ENCODE assay signal across 20 cellular contexts in the genomic region with DNA sequence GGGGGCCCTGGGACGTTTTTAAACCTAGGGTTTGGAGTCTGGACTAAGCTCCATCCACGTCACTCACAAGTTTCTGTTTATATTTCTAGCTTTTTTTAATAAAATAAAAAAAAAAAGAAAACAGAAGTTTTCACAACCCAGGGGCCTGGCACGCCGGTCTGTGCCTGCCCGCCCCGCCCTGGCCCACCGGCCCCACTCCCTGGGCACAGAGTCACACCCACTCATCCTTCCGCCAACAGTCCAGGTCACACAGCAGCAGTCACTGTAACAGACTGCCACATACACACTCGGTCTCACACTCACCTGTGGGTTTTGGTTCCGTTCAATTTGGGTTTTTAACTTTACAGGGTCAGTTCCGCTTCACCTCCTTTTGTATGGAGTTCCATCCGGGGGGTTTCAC. TPM values are rescaled to one million over a fixed set of nuclear protein-coding genes. Genes with fewer than 3 reads are reported as not detected.
A peak's percentile ranks its signal among the peaks of the same experiment; 100 is the strongest.
DNase-seq lines count a peak whose midpoint lies in the region; ATAC-seq and TF ChIP-seq lines count a peak whose summit lies in the region.
"Had no signal": no experiment of that assay in that cellular context is flagged by ENCODE, and none has a peak within 500 bp of the region (broad histone marks: within the 10 kb centered on the region; RNA-seq: fewer than 3 reads in every experiment).

No MANE protein-coding gene starts in this region.

- no peak overlapping the region for H2AFZ ChIP-seq in osteoblast (ENCODE audit: low read length)

- intact Hi-C loops in right cardiac atrium (cut with DNase I) = no loop called here

- H3K4me1 ChIP-seq in right cardiac atrium (ENCODE audit: control insufficient read depth, insufficient read depth, low read length) (no peaks in the 10 kb centered on the region), osteoblast (ENCODE audit: insufficient read depth, low read length) (no peaks in the 10 kb centered on the region)
- H3K4me1 ChIP-seq: prostate gland had no signal

- no peaks in the 10 kb centered on the region for H3K27me3 ChIP-seq in right cardiac atrium (ENCODE audit: control insufficient read depth, insufficient read depth)
- H3K27me3 ChIP-seq in osteoblast (ENCODE audit: insufficient read depth, low read length) = peaks cover 35% of the 10 kb centered on the region
- H3K27me3 ChIP-seq: MG63 had no signal

- H3K4me3 ChIP-seq in right cardiac atrium (ENCODE audit: low read length) (no peak overlapping the region), osteoblast (ENCODE audit: insufficient read depth, low read length) (no peak overlapping the region)
- H3K4me3 ChIP-seq: heart right ventricle, MG63, prostate gland, tibial artery had no signal

- WGBS in right cardiac atrium = 71% methylated on average over 12 of the region's 12 CpGs

- in situ Hi-C loops in G401 (cut with HindIII; ENCODE audit: low sequenced_read_pairs) = no loop called here

- no peak overlapping the region for H3K27ac ChIP-seq in right cardiac atrium (ENCODE audit: low read length)
- no peak overlapping the region for H3K27ac ChIP-seq in osteoblast (ENCODE audit: low read depth, low read length)
- H3K27ac ChIP-seq: esophagus squamous epithelium, prostate gland, tibial artery had no signal

- H3K4me2 ChIP-seq in osteoblast (ENCODE audit: insufficient read depth, low read length) = no peak overlapping the region

- no peaks in the 10 kb centered on the region for H3K36me3 ChIP-seq in osteoblast (ENCODE audit: insufficient read depth, low read length)
- H3K36me3 ChIP-seq: MG63, prostate gland, tibial artery had no signal

- no peak for TF ChIP-seq CTCF in osteoblast (IDR thresholded peaks at IDR 0.05; ENCODE audit: extremely low read depth, low read depth, low read length)

- H4K20me1 ChIP-seq in osteoblast (ENCODE audit: insufficient read depth, low read length) = peaks cover 2% of the 10 kb centered on the region

- no peak for ATAC-seq in right cardiac atrium

- DNase-seq in activated CD8-positive, alpha-beta memory T cell treated with anti-CD3 and anti-CD28 coated beads, Interleukin-2, amount 50 U/mL, for 4 hours = peak; percentile 7
- DNase-seq in activated CD8-positive, alpha-beta memory T cell treated with anti-CD3 and anti-CD28 coated beads, Interleukin-2, amount 50 U/mL, for 48 hours = no peak
- DNase-seq in G401 (ENCODE audit: low spot score) = peak; percentile 13
- DNase-seq in right cardiac atrium = peak in 2 of 3 donors; percentile 8 to 24
- peak; percentile 54 for DNase-seq in osteoblast (ENCODE audit: insufficient read length, low spot score, missing footprints)
- no peak for DNase-seq in T-helper 9 cell
- no peak for DNase-seq in GM19240 (ENCODE audit: insufficient read length, low spot score)
- no peak for DNase-seq in NCI-H1436 treated with DMSO at 0.1 percent for 48 hours (lab: John Stamatoyannopoulos, UW)
- DNase-seq: DMS79, esophagus squamous epithelium, GF-D8, NCI-H1105 treated with DMSO at 0.1 percent for 48 hours, NCI-H2029 had no signal

- H3K79me2 ChIP-seq in osteoblast (ENCODE audit: insufficient read depth, low read length) = no peaks in the 10 kb centered on the region

- H3K9me3 ChIP-seq in right cardiac atrium (ENCODE audit: control insufficient read depth, low read length) = no peaks in the 10 kb centered on the region
- no peaks in the 10 kb centered on the region for H3K9me3 ChIP-seq in osteoblast (ENCODE audit: low read depth, low read length)
- H3K9me3 ChIP-seq: esophagus squamous epithelium, heart right ventricle, MG63, prostate gland, tibial artery had no signal

RNA-seq across cellular contexts. Expression of gene ACR, which starts 5.3 kb away (rescaled TPM):
- total RNA-seq in G401 (2014; rRNA removed; shearing (Covaris generic)) = not detected in 2 replicates
- total RNA-seq in right cardiac atrium (1 to 10 TPM in 1 of 4 donors, under 1 TPM in 3; 0.38 to 1.2 (median 0.72) TPM), osteoblast (1.4 TPM in 1 of 2 replicates, not detected in the other)
- 0.41 TPM for polyA plus RNA-seq in right cardiac atrium
- total RNA-seq: activated CD4-positive, alpha-beta memory T cell treated with anti-CD3 and anti-CD28 coated beads for 36 hours; esophagus squamous epithelium; foreskin keratinocyte had no signal
- polyA plus RNA-seq: foreskin keratinocyte, keratinocyte had no signal

RNA-seq across cellular contexts. Expression of gene RABL2B, which starts 50.8 kb away (rescaled TPM):
- 21.1 and 24.8 TPM in 2 replicates for total RNA-seq in G401 (2014; rRNA removed; shearing (Covaris generic))
- total RNA-seq in right cardiac atrium (10 to 100 TPM in 3 of 4 donors, 1 to 10 TPM in 1; 8.1 to 11.9 (median 10.8) TPM), osteoblast (17.7 and 20.3 TPM in 2 replicates)
- 10.3 TPM for polyA plus RNA-seq in right cardiac atrium

Comparison
In these comparisons a context has a peak if more than half of its experiments do, and no peak if none do; other contexts are left out.
1. DNase-seq: peak in activated CD8-positive, alpha-beta memory T cell treated with anti-CD3 and anti-CD28 coated beads, Interleukin-2, amount 50 U/mL, for 4 hours (single experiment), G401 (single experiment), right cardiac atrium (2 of 3) and osteoblast (single experiment); none in activated CD8-positive, alpha-beta memory T cell treated with anti-CD3 and anti-CD28 coated beads, Interleukin-2, amount 50 U/mL, for 48 hours (single experiment), T-helper 9 cell (single experiment), GM19240 (single experiment) and NCI-H1436 treated with DMSO at 0.1 percent for 48 hours (single experiment).